ENCODE assay signal across 22 cellular contexts in the genomic region with DNA sequence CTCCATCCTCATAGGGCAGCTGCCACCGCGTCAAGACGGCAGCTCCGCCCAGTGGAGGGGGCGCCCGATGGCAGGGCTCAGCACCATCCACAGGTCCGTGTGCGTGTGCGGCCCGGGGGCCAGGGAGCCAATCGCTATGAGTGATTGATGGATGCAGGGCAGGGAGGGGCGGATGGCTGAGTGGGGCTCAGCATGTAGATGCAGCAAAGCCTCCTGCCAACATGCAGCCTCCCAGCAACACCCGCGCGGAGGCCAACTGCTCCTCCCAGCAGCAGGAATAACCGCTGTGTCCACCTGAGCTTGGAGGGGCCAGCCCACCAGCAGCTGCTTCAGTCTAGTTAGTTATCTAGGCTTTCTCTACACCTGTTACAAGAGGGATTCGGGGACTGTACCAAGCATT.
"Had no signal": no experiment of that assay in that cellular context is flagged by ENCODE, and none has a peak within 500 bp of the region (broad histone marks: within the 10 kb centered on the region; RNA-seq: fewer than 3 reads in every experiment).

No MANE protein-coding gene starts in this region.

- DNase-seq: dorsolateral prefrontal cortex; effector CD4-positive, alpha-beta T cell; foreskin keratinocyte; heart left ventricle; kidney glomerular epithelial cell; left colon; left ventricle myocardium inferior; mammary epithelial cell; mesendoderm; midbrain; naive thymus-derived CD8-positive, alpha-beta T cell; nephron progenitor cell; nucleus accumbens; stimulated activated CD4-positive, alpha-beta T cell treated with anti-CD3 and anti-CD28 coated beads, Interleukin-12 subunit alpha, Interleukin-12 subunit beta, amount 100 ng/mL, for 4 hours; stimulated activated CD4-positive, alpha-beta T cell treated with anti-CD3 and anti-CD28 coated beads, Interleukin-1b, Interleukin-23, amount 100 ng/mL, for 48 hours; stimulated activated CD4-positive, alpha-beta T cell treated with anti-CD3 and anti-CD28 coated beads, Interleukin-4, amount 100 ng/mL, for 1 hour; stimulated activated CD8-positive, alpha-beta memory T cell treated with anti-CD3 and anti-CD28 coated beads, Interleukin-4, amount 100 ng/mL, for 48 hours; stimulated activated naive CD4-positive, alpha-beta T cell; stimulated activated naive CD8-positive, alpha-beta T cell treated with anti-CD3 and anti-CD28 coated beads, Interleukin-15, amount 100 ng/mL, for 72 hours; trophoblast cell had no signal

- ATAC-seq: foreskin keratinocyte; gastroesophageal sphincter; heart left ventricle; left colon; naive thymus-derived CD8-positive, alpha-beta T cell; sciatic nerve; stimulated activated naive CD8-positive, alpha-beta T cell treated with anti-CD3 and anti-CD28 coated beads, Interleukin-15, amount 100 ng/mL, for 72 hours had no signal
